Comparison of ENCODE assay signal across 27 cellular contexts in the genomic region with DNA sequence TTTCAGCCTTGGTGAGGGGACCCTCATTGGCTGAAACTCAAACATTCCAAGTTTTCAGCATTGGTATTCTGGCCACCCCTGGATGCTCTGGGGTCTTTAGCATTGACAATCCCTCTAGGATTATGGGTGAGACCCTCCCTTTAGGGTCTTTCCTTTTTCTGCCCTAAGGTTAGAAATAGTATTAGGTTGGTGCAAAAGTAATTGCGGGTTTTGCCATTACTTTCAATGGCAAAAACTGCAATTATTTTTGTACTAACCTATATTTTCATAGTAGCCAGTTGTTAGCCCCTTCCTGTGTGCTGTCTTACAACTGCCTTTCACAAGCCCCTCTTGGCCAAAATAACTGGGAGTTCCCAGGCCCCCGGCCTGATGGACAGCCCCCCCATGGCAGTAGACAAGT.
"Had no signal": no experiment of that assay in that cellular context is flagged by ENCODE, and none has a peak within 500 bp of the region (broad histone marks: within the 10 kb centered on the region; RNA-seq: fewer than 3 reads in every experiment).

No MANE protein-coding gene starts in this region.

- H3K36me3 Mint-ChIP-seq: naive thymus-derived CD8-positive, alpha-beta T cell; neural progenitor cell; stimulated activated effector memory CD8-positive, alpha-beta T cell treated with anti-CD3 and anti-CD28 coated beads, Interleukin-12 subunit alpha, Interleukin-12 subunit beta, amount 100 ng/mL, for 72 hours; stimulated activated naive B cell treated with anti-CD40 and anti-IgM and Interleukin-4, amounts not matched to agents 10 μg/mL and 1 μg/mL and 100 μg/mL, for 72 hours had no signal

- H3K27ac Mint-ChIP-seq: naive thymus-derived CD8-positive, alpha-beta T cell; nephron; neural progenitor cell; progenitor cell of endocrine pancreas; stimulated activated effector memory CD8-positive, alpha-beta T cell treated with anti-CD3 and anti-CD28 coated beads, Interleukin-12 subunit alpha, Interleukin-12 subunit beta, amount 100 ng/mL, for 72 hours; stimulated activated naive B cell treated with anti-CD40 and anti-IgM and Interleukin-4, amounts not matched to agents 10 μg/mL and 1 μg/mL and 100 μg/mL, for 72 hours; stimulated activated naive CD8-positive, alpha-beta T cell treated with anti-CD3 and anti-CD28 coated beads, Interleukin-15, Interleukin-2, amounts not matched to agents 100 ng/mL and 50 ng/mL, for 24 hours had no signal

- H3K9me3 Mint-ChIP-seq: nephron; neural progenitor cell; stimulated activated effector memory CD8-positive, alpha-beta T cell treated with anti-CD3 and anti-CD28 coated beads, Interleukin-12 subunit alpha, Interleukin-12 subunit beta, amount 100 ng/mL, for 72 hours; stimulated activated naive B cell treated with anti-CD40 and anti-IgM and Interleukin-4, amounts not matched to agents 10 μg/mL and 1 μg/mL and 100 μg/mL, for 72 hours; stimulated activated naive CD8-positive, alpha-beta T cell treated with anti-CD3 and anti-CD28 coated beads, Interleukin-15, Interleukin-2, amounts not matched to agents 100 ng/mL and 50 ng/mL, for 24 hours had no signal

- DNase-seq: naive thymus-derived CD8-positive, alpha-beta T cell; occipital lobe; ovary; posterior cingulate gyrus; psoas muscle; sigmoid colon; small intestine; stimulated activated CD4-positive, alpha-beta T cell treated with anti-CD3 and anti-CD28 coated beads, Interleukin-15, amount 100 ng/mL, for 24 hours; stimulated activated CD4-positive, alpha-beta T cell treated with anti-CD3 and anti-CD28 coated beads, Interleukin-2, amount 100 ng/mL, for 24 hours; stimulated activated CD4-positive, alpha-beta T cell treated with anti-CD3 and anti-CD28 coated beads, Interleukin-2, amount 100 ng/mL, for 48 hours; stimulated activated CD4-positive, alpha-beta T cell treated with anti-CD3 and anti-CD28 coated beads, Interleukin-4, amount 100 ng/mL, for 24 hours; stimulated activated naive B cell treated with anti-CD40 and anti-IgM and Interleukin-4, amounts not matched to agents 10 μg/mL and 1 μg/mL and 100 μg/mL, for 72 hours; stimulated activated naive CD4-positive, alpha-beta T cell treated with Interleukin-2 at 50 U/mL for 16 hours; stomach; thyroid gland; trophoblast cell had no signal

- H3K27me3 ChIP-seq: neural progenitor cell, ovary, thyroid gland, tibial nerve, upper lobe of left lung, vagina had no signal

- H3K27ac ChIP-seq: neural progenitor cell, ovary, parathyroid adenoma, psoas muscle, sigmoid colon, stomach, thoracic aorta, thyroid gland, tibial nerve, upper lobe of left lung, vagina had no signal

- H3K4me1 Mint-ChIP-seq: naive thymus-derived CD8-positive, alpha-beta T cell; nephron; stimulated activated effector memory CD8-positive, alpha-beta T cell treated with anti-CD3 and anti-CD28 coated beads, Interleukin-12 subunit alpha, Interleukin-12 subunit beta, amount 100 ng/mL, for 72 hours; stimulated activated naive B cell treated with anti-CD40 and anti-IgM and Interleukin-4, amounts not matched to agents 10 μg/mL and 1 μg/mL and 100 μg/mL, for 72 hours had no signal

- H3K36me3 ChIP-seq: neural progenitor cell, ovary, sigmoid colon, stomach, thoracic aorta, thyroid gland, tibial nerve, upper lobe of left lung, vagina had no signal

- H3K4me1 ChIP-seq: neural progenitor cell, parathyroid adenoma, psoas muscle, sigmoid colon, stomach, thyroid gland, tibial nerve, upper lobe of left lung, vagina had no signal

- ATAC-seq: naive thymus-derived CD8-positive, alpha-beta T cell; psoas muscle; right cardiac atrium; stimulated activated effector memory CD8-positive, alpha-beta T cell treated with anti-CD3 and anti-CD28 coated beads, Interleukin-12 subunit alpha, Interleukin-12 subunit beta, amount 100 ng/mL, for 72 hours; stimulated activated naive B cell treated with anti-CD40 and anti-IgM and Interleukin-4, amounts not matched to agents 10 μg/mL and 1 μg/mL and 100 μg/mL, for 72 hours had no signal

- H3K9me3 ChIP-seq: ovary, psoas muscle, sigmoid colon, stomach, thoracic aorta, thyroid gland, tibial nerve, upper lobe of left lung, vagina had no signal

- H3K4me3 ChIP-seq: neural progenitor cell, ovary, psoas muscle, sigmoid colon, stomach, thoracic aorta, thyroid gland, tibial nerve, upper lobe of left lung, vagina had no signal

- H3K4me3 Mint-ChIP-seq: naive thymus-derived CD8-positive, alpha-beta T cell; nephron; neural progenitor cell; stimulated activated effector memory CD8-positive, alpha-beta T cell treated with anti-CD3 and anti-CD28 coated beads, Interleukin-12 subunit alpha, Interleukin-12 subunit beta, amount 100 ng/mL, for 72 hours; stimulated activated naive B cell treated with anti-CD40 and anti-IgM and Interleukin-4, amounts not matched to agents 10 μg/mL and 1 μg/mL and 100 μg/mL, for 72 hours; stimulated activated naive CD8-positive, alpha-beta T cell treated with anti-CD3 and anti-CD28 coated beads, Interleukin-15, Interleukin-2, amounts not matched to agents 100 ng/mL and 50 ng/mL, for 24 hours had no signal
